In genomic region chr3:149603126-149604074, GRCh38 we compare ENCODE assay signal across 14 cellular contexts. TPM values are rescaled to one million over a fixed set of nuclear protein-coding genes. Genes with fewer than 3 reads are reported as not detected.
DNase-seq lines count a peak whose midpoint lies in the region; ATAC-seq, FAIRE-seq and TF ChIP-seq lines count a peak whose summit lies in the region.
"Had no signal": no experiment of that assay in that cellular context is flagged by ENCODE, and none has a peak within 500 bp of the region (broad histone marks: within the 10 kb centered on the region; RNA-seq: fewer than 3 reads in every experiment).

No MANE protein-coding gene starts in this region.

- H3K36me3 ChIP-seq in HepG2 (replicated peaks in 1 of 2; ENCODE audit: control insufficient read depth in 1 of 2, insufficient read depth in 2 of 2, low read length in 2 of 2) (peaks cover 9 to 27% of the 10 kb centered on the region in 2 experiments), right lobe of liver (no peaks in the 10 kb centered on the region), ascending aorta (no peaks in the 10 kb centered on the region), keratinocyte (ENCODE audit: control insufficient read depth in 2 of 2, extremely low read depth in 1 of 2, insufficient read depth in 2 of 2, low read length in 2 of 2) (peaks cover 0 to 9% of the 10 kb centered on the region in 2 experiments), spleen (no peaks in the 10 kb centered on the region)

- ATAC-seq in HepG2: no peak
- ATAC-seq in right lobe of liver: no peak
- ATAC-seq in activated T-cell treated with anti-CD3 and anti-CD28 coated beads, Interleukin-2, amount 50 U/mL, for 72 hours (replicated peaks in 1 of 2): no peak

- H3K4me2 ChIP-seq in HepG2 (ENCODE audit: low read depth, low read length) (no peak overlapping the region), keratinocyte (ENCODE audit: control insufficient read depth, extremely low read depth, insufficient read depth, low read depth, low read length) (peak overlapping the region; percentile 8)

- peaks cover 2% of the 10 kb centered on the region for H3K9me1 ChIP-seq in keratinocyte (ENCODE audit: control insufficient read depth, extremely low read depth, insufficient read depth, low read length)

- H3K27me3 ChIP-seq in HepG2 (ENCODE audit: control insufficient read depth in 1 of 2, insufficient read depth in 2 of 2, low read length in 2 of 2) (no peaks in the 10 kb centered on the region), right lobe of liver (no peaks in the 10 kb centered on the region), ascending aorta (no peaks in the 10 kb centered on the region), keratinocyte (ENCODE audit: control insufficient read depth, extremely low read depth, insufficient read depth, low read length) (no peaks in the 10 kb centered on the region), spleen (replicated peaks in 1 of 7) (no peaks in the 10 kb centered on the region)

- DNase-seq in HepG2 (ENCODE audit: low spot score) (no peak), right lobe of liver (no peak), ascending aorta (ENCODE audit: low spot score in 2 of 2) (no peak), keratinocyte (ENCODE audit: low read depth, low spot score) (no peak), spleen (no peak), NCI-H2029 treated with DMSO at 0.1 percent for 48 hours (lab: John Stamatoyannopoulos, UW) (no peak)
- DNase-seq in activated T-cell treated with anti-CD3 and anti-CD28 coated beads, Interleukin-2, amount 50 U/mL, for 72 hours: no peak
- DNase-seq in stimulated activated naive CD4-positive, alpha-beta T cell (lab: John Stamatoyannopoulos, UW): no peak
- DNase-seq: activated CD4-positive, CD25-positive, alpha-beta regulatory T cell; activated gamma-delta T cell; left ventricle myocardium superior; NCI-H2029; stimulated activated CD8-positive, alpha-beta memory T cell treated with anti-CD3 and anti-CD28 coated beads, Interleukin-4, amount 100 ng/mL, for 48 hours had no signal

- intact Hi-C loops in HepG2 (cut with micrococcal nuclease; ENCODE audit: unreplicated experiment): no loop called here
- intact Hi-C loops in right lobe of liver (cut with DNase I): no loop called here
- intact Hi-C loops in ascending aorta (cut with DNase I): loop anchor here (2.0 kb wide), 1 partner anchor 15 kb away; no protein-coding TSS in a partner anchor
- intact Hi-C loops in spleen (cut with DNase I; ENCODE audit: low total_unique reads): no loop called here

- POLR2A ChIA-PET in HepG2 (lab: Yijun Ruan, JAX): interaction anchor here (0.7 to 2.0 kb wide), 2 partner anchors 55 to 60 kb away, joined by 5 to 7 read pairs; partner anchors contain the start of gene WWTR1

- FAIRE-seq in HepG2 (lab: Jason Lieb, UNC) (no peak), keratinocyte (lab: Jason Lieb, UNC) (no peak)

- H3K9ac ChIP-seq in HepG2 (ENCODE audit: insufficient read depth, low read depth, low read length) (no peak overlapping the region), keratinocyte (ENCODE audit: control insufficient read depth, extremely low read depth, insufficient read depth, low read length) (no peak overlapping the region)

- H3K4me1 ChIP-seq in HepG2 (ENCODE audit: insufficient read depth, low read length): peaks cover 97% of the 10 kb centered on the region
- peaks cover 0 to 27% (median 5%) of the 10 kb centered on the region in 4 donors for H3K4me1 ChIP-seq in right lobe of liver
- peaks cover 17 to 77% of the 10 kb centered on the region in 2 donors for H3K4me1 ChIP-seq in ascending aorta
- peaks cover 25% of the 10 kb centered on the region for H3K4me1 ChIP-seq in keratinocyte (ENCODE audit: control insufficient read depth, extremely low read depth, insufficient read depth, low read length)
- peaks cover 0 to 22% (median 12%) of the 10 kb centered on the region in 6 donors for H3K4me1 ChIP-seq in spleen

- no peak overlapping the region for H3K27ac Mint-ChIP-seq in activated T-cell treated with anti-CD3 and anti-CD28 coated beads, Interleukin-2, amount 50 U/mL, for 72 hours

- H3K4me1 Mint-ChIP-seq in activated T-cell treated with anti-CD3 and anti-CD28 coated beads, Interleukin-2, amount 50 U/mL, for 72 hours (ENCODE audit: low read depth): no peaks in the 10 kb centered on the region

- H3K4me3 Mint-ChIP-seq in activated T-cell treated with anti-CD3 and anti-CD28 coated beads, Interleukin-2, amount 50 U/mL, for 72 hours: no peak overlapping the region

- TF ChIP-seq POLR2A in HepG2 (IDR thresholded peaks at IDR 0.05; ENCODE audit: insufficient read depth in 1 of 2, low read depth in 2 of 2, low read length in 2 of 2) (no peak), right lobe of liver (IDR thresholded peaks at IDR 0.05) (no peak), spleen (IDR thresholded peaks at IDR 0.05) (no peak)

- H3K36me3 Mint-ChIP-seq in activated T-cell treated with anti-CD3 and anti-CD28 coated beads, Interleukin-2, amount 50 U/mL, for 72 hours (ENCODE audit: insufficient read depth in 2 of 2): no peaks in the 10 kb centered on the region

- no peak for TF ChIP-seq RAD21 in HepG2 (CRISPR knock-in tag; IDR thresholded peaks at IDR 0.05)

- H2AFZ ChIP-seq in HepG2 (ENCODE audit: low read length): no peak overlapping the region
- no peak overlapping the region for H2AFZ ChIP-seq in keratinocyte (ENCODE audit: control insufficient read depth, low read length)

- TF ChIP-seq CTCF in HepG2 (CRISPR knock-in tag; IDR thresholded peaks at IDR 0.05): no peak
- no peak for TF ChIP-seq CTCF in right lobe of liver (IDR thresholded peaks at IDR 0.05)
- no peak for TF ChIP-seq CTCF in ascending aorta (IDR thresholded peaks at IDR 0.05)
- TF ChIP-seq CTCF in keratinocyte (optimal IDR thresholded peaks at IDR 0.05 in 1 of 3, IDR thresholded peaks at IDR 0.05 in 1 of 3, conservative IDR thresholded peaks at IDR 0.05 in 1 of 3; ENCODE audit: extremely low read depth in 1 of 3, insufficient read depth in 2 of 3, low read length in 3 of 3): no peak
- TF ChIP-seq CTCF in spleen (IDR thresholded peaks at IDR 0.05 in 8 of 11, conservative IDR thresholded peaks at IDR 0.05 in 3 of 11): no peak

- 95% methylated on average over 3 of the region's 3 CpGs for WGBS in HepG2 (ENCODE audit: low lambda C conversion rate)
- 86% methylated on average over 3 of the region's 3 CpGs for WGBS in right lobe of liver (ENCODE audit: insufficient coverage, low coverage, low lambda C conversion rate, missing lambda C conversion rate)
- 79 to 92% (median 85%) methylated on average over 3 of the region's 3 CpGs for WGBS in spleen, 5 donors

- H3K4me3 ChIP-seq in HepG2 (replicated peaks in 1 of 3; ENCODE audit: insufficient read depth in 1 of 3, low read depth in 2 of 3, low read length in 3 of 3): no peak overlapping the region
- no peak overlapping the region for H3K4me3 ChIP-seq in right lobe of liver
- no peak overlapping the region for H3K4me3 ChIP-seq in ascending aorta
- no peak overlapping the region for H3K4me3 ChIP-seq in keratinocyte (ENCODE audit: control insufficient read depth in 2 of 3, extremely low read depth in 1 of 3, insufficient read depth in 2 of 3, low read depth in 1 of 3, low read length in 3 of 3)
- H3K4me3 ChIP-seq in spleen: no peak overlapping the region
- H3K4me3 ChIP-seq: skin epidermis had no signal

- in situ Hi-C loops in HepG2 (cut with HindIII; ENCODE audit: extremely low pct_ligation_motif_present, low pct_unique_long_range_greater_than_20kb): no loop called here

- CTCF ChIA-PET in HepG2 (lab: Yijun Ruan, JAX; ENCODE audit: low intra/inter-chr PET ratio, low total read pairs): no interaction called here

- H3K9me3 ChIP-seq in HepG2 (ENCODE audit: low read length) (no peaks in the 10 kb centered on the region), right lobe of liver (no peaks in the 10 kb centered on the region), ascending aorta (no peaks in the 10 kb centered on the region), keratinocyte (ENCODE audit: control insufficient read depth, low read depth, low read length) (no peaks in the 10 kb centered on the region), spleen (no peaks in the 10 kb centered on the region)

- peaks cover 9% of the 10 kb centered on the region for H3K27me3 Mint-ChIP-seq in activated T-cell treated with anti-CD3 and anti-CD28 coated beads, Interleukin-2, amount 50 U/mL, for 72 hours (ENCODE audit: low read depth)

- no peak overlapping the region for H3K27ac ChIP-seq in HepG2 (ENCODE audit: extremely low read length, insufficient read depth, low read length)
- no peak overlapping the region for H3K27ac ChIP-seq in right lobe of liver
- H3K27ac ChIP-seq in ascending aorta: peak overlapping the region; percentile 61 to 70
- peak overlapping the region; percentile 25 for H3K27ac ChIP-seq in keratinocyte (ENCODE audit: control insufficient read depth, insufficient read depth, low read length)
- peak overlapping the region in 1 of 8 donors; percentile 22 for H3K27ac ChIP-seq in spleen

- dilution Hi-C loops in keratinocyte (cut with MboI; ENCODE audit: extremely low pct_ligation_motif_present, low sequenced_read_pairs): no loop called here

- H4K20me1 ChIP-seq in HepG2 (ENCODE audit: insufficient read depth, low read length) (peaks cover 7% of the 10 kb centered on the region), keratinocyte (ENCODE audit: control insufficient read depth, extremely low read depth, insufficient read depth, low read length) (no peaks in the 10 kb centered on the region)

- TF ChIP-seq EP300 in HepG2 (IDR thresholded peaks at IDR 0.05; ENCODE audit: low read depth in 2 of 2, low read length in 2 of 2): no peak
- TF ChIP-seq EP300 in HepG2 (CRISPR knock-in tag; IDR thresholded peaks at IDR 0.05; ENCODE audit: borderline replicate concordance): no peak

- no peaks in the 10 kb centered on the region for H3K9me3 Mint-ChIP-seq in activated T-cell treated with anti-CD3 and anti-CD28 coated beads, Interleukin-2, amount 50 U/mL, for 72 hours

- H3K79me2 ChIP-seq in HepG2 (ENCODE audit: insufficient read depth, low read length) (peaks cover 96% of the 10 kb centered on the region), keratinocyte (ENCODE audit: control insufficient read depth, insufficient read depth, low read length) (peaks cover 70% of the 10 kb centered on the region)

- BruUV-seq in HepG2 (replicated peaks; lab: Mats Ljungman, UMichigan): TSS peak; percentile 10

RNA-seq across cellular contexts. Expression of gene WWTR1, which starts 54.4 kb away (rescaled TPM):
- total RNA-seq in HepG2 (2016; rRNA removed; fragmentation: Illumina TruSeq; extraction: Trizol): 19.7 and 27.0 TPM in 2 replicates
- 3.0 and 4.5 TPM in 2 replicates for total RNA-seq in HepG2 (2016; cell fraction: cytosol; rRNA removed; fragmentation: Illumina TruSeq; extraction: Trizol; ENCODE audit: low read depth)
- 18.2 and 25.1 TPM in 2 replicates for total RNA-seq in HepG2 (2016; cell fraction: insoluble cytoplasmic fraction; rRNA removed; fragmentation: Illumina TruSeq; extraction: Trizol)
- 11.0 and 11.7 TPM in 2 replicates for total RNA-seq in HepG2 (2016; cell fraction: membrane; rRNA removed; fragmentation: Illumina TruSeq; extraction: Trizol)
- total RNA-seq in HepG2 (2016; cell fraction: nucleus; rRNA removed; fragmentation: Illumina TruSeq; extraction: Trizol): 22.2 and 23.3 TPM in 2 replicates
- polyA plus RNA-seq in HepG2 (2011; rRNA removed): 105 and 139 TPM in 2 replicates
- 87.9 and 94.0 TPM in 2 replicates for polyA plus RNA-seq in HepG2 (2011; cell fraction: cytosol; rRNA removed)
- 104 and 133 TPM in 2 replicates for polyA plus RNA-seq in HepG2 (2011; cell fraction: nucleus; rRNA removed)
- polyA plus RNA-seq in HepG2 (2012): 75.0 and 83.3 TPM in 2 replicates
- 5.5 and 5.7 TPM in 2 replicates for polyA plus RNA-seq in HepG2 (2016; cell fraction: cytosol; fragmentation: Illumina TruSeq; extraction: Trizol; ENCODE audit: low read depth)
- polyA plus RNA-seq in HepG2 (2016; cell fraction: insoluble cytoplasmic fraction; fragmentation: Illumina TruSeq; extraction: Trizol; ENCODE audit: low read depth): 54.5 and 55.7 TPM in 2 replicates
- 11.1 and 12.3 TPM in 2 replicates for polyA plus RNA-seq in HepG2 (2016; cell fraction: membrane; fragmentation: Illumina TruSeq; extraction: Trizol; ENCODE audit: low read depth)
- polyA plus RNA-seq in HepG2 (2016; cell fraction: nucleus; fragmentation: Illumina TruSeq; extraction: Trizol; ENCODE audit: insufficient read depth, low read depth): 38.7 and 40.5 TPM in 2 replicates
- polyA minus RNA-seq in HepG2 (2011; rRNA and poly(A)+ RNA removed; ENCODE audit: low replicate concordance): 71.2 and 129 TPM in 2 replicates
- 90.2 and 115 TPM in 2 replicates for polyA minus RNA-seq in HepG2 (2011; cell fraction: cytosol; rRNA and poly(A)+ RNA removed)
- polyA minus RNA-seq in HepG2 (2011; cell fraction: nucleus; rRNA and poly(A)+ RNA removed): 131 and 167 TPM in 2 replicates
- total RNA-seq in right lobe of liver: 10 to 100 TPM; 10.6 to 19.7 (median 15.3) TPM
- 282 TPM for total RNA-seq in ascending aorta
- polyA plus RNA-seq in keratinocyte: 31.9 to 93.4 TPM (median 77.3 TPM) in 3 replicates
- 13.9 TPM for polyA plus RNA-seq in keratinocyte (2011; ENCODE audit: low read depth)
- polyA plus RNA-seq in keratinocyte (2011; cell fraction: cytosol; rRNA removed): 48.1 and 73.9 TPM in 2 replicates
- polyA plus RNA-seq in keratinocyte (2011; cell fraction: nucleus; rRNA removed): 68.1 and 79.7 TPM in 2 replicates
- polyA plus RNA-seq in keratinocyte (2012; ENCODE audit: low replicate concordance): 22.1 and 51.6 TPM in 2 replicates
- 60.8 to 125 TPM (median 104 TPM) in 3 replicates for polyA minus RNA-seq in keratinocyte
- polyA minus RNA-seq in keratinocyte (2011; cell fraction: cytosol; rRNA and poly(A)+ RNA removed): 55.6 TPM
- 32.2 and 71.4 TPM in 2 replicates for polyA minus RNA-seq in keratinocyte (2011; cell fraction: nucleus; rRNA and poly(A)+ RNA removed)
- total RNA-seq in spleen: 10 to 100 TPM; 43.5 to 70.6 (median 63.7) TPM
- polyA plus RNA-seq in spleen: 10 to 100 TPM in 1 of 3 donors, 1 to 10 TPM in 2; 8.4 to 15.3 (median 8.8) TPM
- under 1 TPM; 0.53 to 0.95 TPM for total RNA-seq in activated T-cell treated with anti-CD3 and anti-CD28 coated beads, Interleukin-2, amount 50 U/mL, for 72 hours

Comparison
In these comparisons a context has a peak if more than half of its experiments do, and no peak if none do; other contexts are left out.
1. H3K27ac ChIP-seq: peak in ascending aorta (2 of 2) and keratinocyte (single experiment); none in HepG2 (single experiment) and right lobe of liver (0 of 3).